9 cellular contexts compared by ENCODE assay signal in genomic region chr21:33230518-33231324, GRCh38. TPM values are rescaled to one million over a fixed set of nuclear protein-coding genes. Genes with fewer than 3 reads are reported as not detected.
DNase-seq lines count a peak whose midpoint lies in the region; ATAC-seq, FAIRE-seq and TF ChIP-seq lines count a peak whose summit lies in the region.
"Had no signal": no experiment of that assay in that cellular context is flagged by ENCODE, and none has a peak within 500 bp of the region (broad histone marks: within the 10 kb centered on the region; RNA-seq: fewer than 3 reads in every experiment).

No MANE protein-coding gene starts in this region.

- no peaks in the 10 kb centered on the region for H3F3A ChIP-seq in Loucy (ENCODE audit: low read depth)

- no peak for FAIRE-seq in H54 (lab: Jason Lieb, UNC)
- FAIRE-seq: G401.6 had no signal

- H3K4me3 ChIP-seq in Loucy (ENCODE audit: low read length, poor library complexity, severe bottlenecking) (peak overlapping the region; percentile 95), epithelial cell of proximal tubule (ENCODE audit: low read depth, low read length) (peak overlapping the region; percentile 86), transverse colon (peak overlapping the region; percentile 75 to 99 (median 92))

- H3K4me1 ChIP-seq in Loucy (ENCODE audit: insufficient read depth, low read length, poor library complexity, severe bottlenecking) (peaks cover 48% of the 10 kb centered on the region), transverse colon (peaks cover 0 to 30% (median 6%) of the 10 kb centered on the region in 4 donors)

- no peak for TF ChIP-seq POLR2A in H54 (IDR thresholded peaks at IDR 0.05; ENCODE audit: low read depth, low read length)
- TF ChIP-seq POLR2A in transverse colon (IDR thresholded peaks at IDR 0.05), result no peak

- no peaks in the 10 kb centered on the region; the same call in 1 of the 2 replicates for H3K36me3 ChIP-seq in Loucy (ENCODE audit: insufficient read depth, low read length)
- no peaks in the 10 kb centered on the region for H3K36me3 ChIP-seq in transverse colon

- H3K27ac ChIP-seq in transverse colon, result peak overlapping the region; percentile 95 to 97 (median 96)

- TF ChIP-seq EP300 in transverse colon (IDR thresholded peaks at IDR 0.05; ENCODE audit: low read depth), result no peak

- in situ Hi-C loops in transverse colon (cut with MboI; ENCODE audit: low pct_ligation_motif_present in 1 of 4, low pct_unique_long_range_greater_than_20kb in 1 of 4, low sequenced_read_pairs in 3 of 4), result no loop called here

- peaks cover 38% of the 10 kb centered on the region for H4K20me1 ChIP-seq in Loucy (ENCODE audit: insufficient read depth, low read length, poor library complexity, severe bottlenecking)

- POLR2A ChIA-PET in activated CD8-positive, alpha-beta T cell treated with anti-CD3 and anti-CD28 coated beads for 36 hours (lab: Charles Lee), result interaction anchor here (1.1 to 1.5 kb wide), 4 partner anchors 25 to 35 kb away, joined by 3 to 10 read pairs (median 4); partner anchors contain the start of gene IL10RB

- H3K4me3 Mint-ChIP-seq in activated CD8-positive, alpha-beta T cell treated with anti-CD3 and anti-CD28 coated beads for 36 hours, result peak overlapping the region; percentile 87
- H3K4me3 Mint-ChIP-seq in mesothelial cell of epicardium, result peak overlapping the region; percentile 82

- H3K27me3 ChIP-seq in Loucy (ENCODE audit: insufficient read depth, low read length, poor library complexity, severe bottlenecking), result peaks cover 5% of the 10 kb centered on the region
- H3K27me3 ChIP-seq in transverse colon, result no peaks in the 10 kb centered on the region

- peak; percentile 30; the same call in 1 of the 2 replicates for TF ChIP-seq CTCF in Loucy (conservative IDR thresholded peaks at IDR 0.05; ENCODE audit: low read length)
- TF ChIP-seq CTCF in activated CD8-positive, alpha-beta T cell treated with anti-CD3 and anti-CD28 coated beads for 36 hours (IDR thresholded peaks at IDR 0.05), result no peak
- peak; percentile 30 for TF ChIP-seq CTCF in epithelial cell of proximal tubule (conservative IDR thresholded peaks at IDR 0.05; ENCODE audit: low read depth, low read length)
- no peak for TF ChIP-seq CTCF in mesothelial cell of epicardium (IDR thresholded peaks at IDR 0.05; ENCODE audit: unreplicated experiment)
- no peak for TF ChIP-seq CTCF in transverse colon (IDR thresholded peaks at IDR 0.05)

- H3K4me1 Mint-ChIP-seq in activated CD8-positive, alpha-beta T cell treated with anti-CD3 and anti-CD28 coated beads for 36 hours (ENCODE audit: low read depth), result peaks cover 52% of the 10 kb centered on the region
- peaks cover 56% of the 10 kb centered on the region for H3K4me1 Mint-ChIP-seq in mesothelial cell of epicardium

- H3K9me2 ChIP-seq in Loucy (replicated peaks; ENCODE audit: low read depth, low read length), result no peaks in the 10 kb centered on the region

- no peaks in the 10 kb centered on the region for H3K9me3 Mint-ChIP-seq in activated CD8-positive, alpha-beta T cell treated with anti-CD3 and anti-CD28 coated beads for 36 hours
- H3K9me3 Mint-ChIP-seq in mesothelial cell of epicardium, result no peaks in the 10 kb centered on the region

- no peaks in the 10 kb centered on the region for H3K27me3 Mint-ChIP-seq in activated CD8-positive, alpha-beta T cell treated with anti-CD3 and anti-CD28 coated beads for 36 hours
- no peaks in the 10 kb centered on the region for H3K27me3 Mint-ChIP-seq in mesothelial cell of epicardium (ENCODE audit: low read depth)

- H3K4me2 ChIP-seq in Loucy (ENCODE audit: low read depth, low read length, poor library complexity, severe bottlenecking), result peak overlapping the region; percentile 90

- intact Hi-C loops in activated CD8-positive, alpha-beta T cell treated with anti-CD3 and anti-CD28 coated beads for 36 hours (cut with micrococcal nuclease), result no loop called here
- intact Hi-C loops in transverse colon (cut with DNase I; ENCODE audit: low total_unique reads), result loop anchor here (5.0 kb wide), 1 partner anchor 37 kb away; the partner anchor contains the start of gene IL10RB

- 0 out of 2 replicates have a peak overlapping the region, but pooled peaks have one; percentile 72 for H2AFZ ChIP-seq in Loucy (ENCODE audit: low read length)

- WGBS in transverse colon (ENCODE audit: low coverage in 1 of 2), 2 donors, result 3 to 13% methylated on average over 4 to 28 of the region's 31 CpGs

- ATAC-seq in activated CD8-positive, alpha-beta T cell treated with anti-CD3 and anti-CD28 coated beads for 36 hours, result peak; percentile 16

- H3K9ac ChIP-seq in Loucy (ENCODE audit: low read depth, low read length, poor library complexity, severe bottlenecking), result peak overlapping the region; percentile 97

- peaks cover 65% of the 10 kb centered on the region for H3K79me2 ChIP-seq in Loucy (ENCODE audit: insufficient read depth, low read length)

- DNase-seq in NCI-H1417 (lab: John Stamatoyannopoulos, UW), result peak in 2 of 3 experiments; percentile 72 to 79
- DNase-seq in NCI-H1417 treated with DMSO at 0.1 percent for 48 hours (lab: John Stamatoyannopoulos, UW), result no peak
- peak; percentile 63 for DNase-seq in H54 (ENCODE audit: insufficient read length, low spot score)
- DNase-seq in activated CD8-positive, alpha-beta T cell treated with anti-CD3 and anti-CD28 coated beads for 36 hours, result peak; percentile 46
- peak; percentile 61 for DNase-seq in epithelial cell of proximal tubule (ENCODE audit: low read depth)
- DNase-seq in mesothelial cell of epicardium (ENCODE audit: low spot score in 2 of 2, unreplicated experiment in 2 of 2), result peak in 1 of 2 experiments; percentile 51
- peak; percentile 66 for DNase-seq in transverse colon

- H3K9me3 ChIP-seq in Loucy (ENCODE audit: insufficient read depth, low read depth, low read length) (no peaks in the 10 kb centered on the region), transverse colon (no peaks in the 10 kb centered on the region)

- CTCF ChIA-PET in activated CD8-positive, alpha-beta T cell treated with anti-CD3 and anti-CD28 coated beads for 36 hours (lab: Charles Lee), result interaction anchor here (1.1 to 1.2 kb wide), 2 partner anchors 94 to 214 kb away, joined by 3 read pairs; partner anchors contain the start of gene IFNAR1

- peak overlapping the region; percentile 90 for H3K27ac Mint-ChIP-seq in activated CD8-positive, alpha-beta T cell treated with anti-CD3 and anti-CD28 coated beads for 36 hours
- H3K27ac Mint-ChIP-seq in mesothelial cell of epicardium, result peak overlapping the region; percentile 62

- H3K36me3 Mint-ChIP-seq in activated CD8-positive, alpha-beta T cell treated with anti-CD3 and anti-CD28 coated beads for 36 hours (ENCODE audit: low read depth), result peaks cover 23% of the 10 kb centered on the region
- H3K36me3 Mint-ChIP-seq in mesothelial cell of epicardium, result no peaks in the 10 kb centered on the region

RNA-seq across cellular contexts. Expression of gene IFNAR2, which starts 1.0 kb away (rescaled TPM):
- 10 to 100 TPM; 34.3 to 38.6 TPM for total RNA-seq in activated CD8-positive, alpha-beta T cell treated with anti-CD3 and anti-CD28 coated beads for 36 hours
- total RNA-seq in epithelial cell of proximal tubule, result 4.7 and 7.0 TPM in 2 replicates
- 19.4 to 20.7 TPM (median 20.3 TPM) in 3 replicates for total RNA-seq in mesothelial cell of epicardium
- total RNA-seq in transverse colon, result 10 to 100 TPM in 1 of 4 donors, 1 to 10 TPM in 2, under 1 TPM in 1; 0.20 to 16.5 (median 5.1) TPM

RNA-seq across cellular contexts. Expression of gene IL10RB, which starts 35.4 kb away (rescaled TPM):
- 10 to 100 TPM; 25.0 to 30.5 TPM for total RNA-seq in activated CD8-positive, alpha-beta T cell treated with anti-CD3 and anti-CD28 coated beads for 36 hours
- total RNA-seq in epithelial cell of proximal tubule, result 11.0 and 16.7 TPM in 2 replicates
- 17.2 to 19.2 TPM (median 19.1 TPM) in 3 replicates for total RNA-seq in mesothelial cell of epicardium
- 100 to 1,000 TPM in 1 of 4 donors, 10 to 100 TPM in 3; 15.7 to 104 (median 63.2) TPM for total RNA-seq in transverse colon

Comparison
In these comparisons a context has a peak if more than half of its experiments do, and no peak if none do; other contexts are left out.
1. CTCF ChIP-seq: peak in Loucy (single experiment) and epithelial cell of proximal tubule (single experiment); none in activated CD8-positive, alpha-beta T cell treated with anti-CD3 and anti-CD28 coated beads for 36 hours (single experiment), mesothelial cell of epicardium (single experiment) and transverse colon (0 of 5).
2. Peak in every context shown above with its lines, with median percentiles within 50 percentile points of each other: H3K4me3 ChIP-seq.